ENCODE assay signal across 16 cellular contexts in genomic region chr15:95292790-95293450, GRCh38.
A peak's percentile ranks its signal among the peaks of the same experiment; 100 is the strongest.
DNase-seq lines count a peak whose midpoint lies in the region; TF ChIP-seq lines count a peak whose summit lies in the region.
"Had no signal": no experiment of that assay in that cellular context is flagged by ENCODE, and none has a peak within 500 bp of the region (broad histone marks: within the 10 kb centered on the region; RNA-seq: fewer than 3 reads in every experiment).

No MANE protein-coding gene starts in this region.

- no peaks in the 10 kb centered on the region for H3K36me3 ChIP-seq in hepatocyte (replicated peaks; ENCODE audit: insufficient read depth, low read depth)
- H3K36me3 ChIP-seq: gastroesophageal sphincter had no signal

- TF ChIP-seq CTCF in hepatocyte (IDR thresholded peaks at IDR 0.05; ENCODE audit: poor library complexity) = no peak
- TF ChIP-seq CTCF in GM10266 (IDR thresholded peaks at IDR 0.05; ENCODE audit: control insufficient read depth, insufficient read depth, low read depth, missing control alignments) = no peak

- no peaks in the 10 kb centered on the region for H4K20me1 ChIP-seq in hepatocyte (ENCODE audit: insufficient read depth, poor library complexity, severe bottlenecking)

- H3K27me3 ChIP-seq in hepatocyte = no peaks in the 10 kb centered on the region
- H3K27me3 ChIP-seq: gastroesophageal sphincter had no signal

- H3K9me2 ChIP-seq in hepatocyte (replicated peaks; ENCODE audit: insufficient read depth) = no peaks in the 10 kb centered on the region

- no peaks in the 10 kb centered on the region for H3K79me2 ChIP-seq in hepatocyte

- 63% methylated on average over 6 of the region's 6 CpGs for WGBS in hepatocyte (ENCODE audit: low lambda C conversion rate, missing lambda C conversion rate)

- H3K27ac ChIP-seq in hepatocyte = no peak overlapping the region
- H3K27ac ChIP-seq: SK-N-MC had no signal

- peak overlapping the region; percentile 48 for H3K4me2 ChIP-seq in hepatocyte

- H3K4me1 ChIP-seq in hepatocyte (ENCODE audit: insufficient read depth) = no peaks in the 10 kb centered on the region

- DNase-seq in ELF-1 (ENCODE audit: low read depth, low spot score) (peak; percentile 3), astrocyte of the hippocampus (ENCODE audit: low read depth, low spot score) (peak; percentile 7), hepatocyte (ENCODE audit: low spot score) (no peak), retina (peak; percentile 60), GM10266 (ENCODE audit: extremely low spot score) (no peak), NCI-H748 treated with DMSO at 0.1 percent for 48 hours (lab: John Stamatoyannopoulos, UW) (no peak), UCSD-AML1 (lab: John Stamatoyannopoulos, UW; ENCODE audit: unreplicated experiment) (no peak), SIG-M5 (lab: John Stamatoyannopoulos, UW) (no peak)
- DNase-seq: activated CD4-positive, alpha-beta T cell treated with anti-CD3 and anti-CD28 coated beads, Interleukin-2, amount 50 U/mL, for 1 hour; activated naive CD8-positive, alpha-beta T cell treated with anti-CD3 and anti-CD28 coated beads for 36 hours; activated T-cell treated with anti-CD3 and anti-CD28 coated beads, Interleukin-2, amount 50 U/mL, for 1 hour; cerebellar nuclear complex; NCI-H226; T1000 had no signal

- no peaks in the 10 kb centered on the region for H3K9me3 ChIP-seq in hepatocyte (ENCODE audit: low read depth)
- H3K9me3 ChIP-seq: gastroesophageal sphincter had no signal

- H3K4me3 ChIP-seq in hepatocyte = no peak overlapping the region
- H3K4me3 ChIP-seq: gastroesophageal sphincter, SK-N-MC had no signal

- no peak overlapping the region for H2AFZ ChIP-seq in hepatocyte

Comparison
In these comparisons a context has a peak if more than half of its experiments do, and no peak if none do; other contexts are left out.
1. DNase-seq: peak in ELF-1 (single experiment), astrocyte of the hippocampus (single experiment) and retina (single experiment); none in hepatocyte (single experiment), GM10266 (single experiment), NCI-H748 treated with DMSO at 0.1 percent for 48 hours (single experiment), UCSD-AML1 (single experiment) and SIG-M5 (single experiment).